Comparison of ENCODE assay signal across 9 cellular contexts in the genomic region with DNA sequence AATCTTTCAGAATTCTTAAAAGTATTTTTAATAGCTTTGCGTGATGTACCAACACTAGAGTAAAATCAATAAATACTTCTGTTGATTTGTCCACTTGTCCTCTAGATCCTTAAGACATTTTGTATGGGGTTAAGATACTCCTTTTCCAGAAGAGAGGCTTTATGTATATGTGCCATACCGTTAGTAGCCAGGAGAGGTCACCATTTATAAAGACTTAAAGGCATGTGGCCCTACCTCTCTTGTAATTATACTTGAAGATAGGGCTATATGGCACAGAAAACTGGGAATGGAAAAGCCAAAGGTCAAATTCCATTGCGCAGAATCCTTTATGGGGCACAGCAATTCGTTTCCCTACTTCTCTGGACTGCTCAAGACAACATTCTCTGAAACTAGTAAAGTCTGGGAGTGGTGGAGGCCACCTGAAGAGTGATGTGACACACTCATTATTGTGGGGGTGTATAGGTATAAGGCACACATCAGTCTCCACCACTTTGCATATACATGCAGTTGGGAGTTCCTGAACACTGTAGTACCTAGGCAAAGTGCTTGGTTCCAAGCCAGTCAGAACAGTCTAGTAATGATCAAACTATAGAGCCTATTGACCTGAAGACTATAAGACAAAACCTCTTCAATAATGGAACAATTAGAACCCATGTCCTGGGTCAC.
DNase-seq lines count a peak whose midpoint lies in the region; ATAC-seq and TF ChIP-seq lines count a peak whose summit lies in the region.
"Had no signal": no experiment of that assay in that cellular context is flagged by ENCODE, and none has a peak within 500 bp of the region (broad histone marks: within the 10 kb centered on the region; RNA-seq: fewer than 3 reads in every experiment).

No MANE protein-coding gene starts in this region.

- H3K27ac ChIP-seq in PC-3 (ENCODE audit: low read length) (no peak overlapping the region), mesendoderm (ENCODE audit: low read depth, low read length) (no peak overlapping the region)
- H3K27ac ChIP-seq: epithelial cell of prostate had no signal

- H3K27me3 ChIP-seq in PC-3 (ENCODE audit: low read length): no peaks in the 10 kb centered on the region
- no peaks in the 10 kb centered on the region for H3K27me3 ChIP-seq in mesendoderm (ENCODE audit: insufficient read depth, low read length, poor library complexity)

- no peaks in the 10 kb centered on the region for H4K20me1 ChIP-seq in PC-3 (ENCODE audit: low read length)

- peak overlapping the region; percentile 46 for H3K18ac ChIP-seq in mesendoderm (ENCODE audit: low read length)

- H3K9ac ChIP-seq in PC-3 (ENCODE audit: low read length) (no peak overlapping the region), mesendoderm (ENCODE audit: low read length) (peak overlapping the region; percentile 18)

- H3K36me3 ChIP-seq in PC-3 (ENCODE audit: low read depth, low read length): no peaks in the 10 kb centered on the region
- no peaks in the 10 kb centered on the region for H3K36me3 ChIP-seq in mesendoderm (ENCODE audit: control insufficient read depth, insufficient read depth, low read length)

- no peaks in the 10 kb centered on the region for H3K9me2 ChIP-seq in PC-3 (replicated peaks; ENCODE audit: low read length)

- ATAC-seq in GM21515 (IDR thresholded peaks at IDR 0.05; ENCODE audit: unreplicated experiment): peak; percentile 53
- ATAC-seq in PC-3: peak; percentile 96

- peak overlapping the region; percentile 18 for H2BK120ac ChIP-seq in mesendoderm (ENCODE audit: low read depth, low read length)

- H3F3A ChIP-seq in PC-3 (ENCODE audit: low read length, unreplicated experiment): no peaks in the 10 kb centered on the region

- DNase-seq in NCI-H146 (lab: John Stamatoyannopoulos, UW) (peak; percentile 9), NCI-H146 treated with DMSO at 0.1 percent for 48 hours (lab: John Stamatoyannopoulos, UW; ENCODE audit: unreplicated experiment) (no peak), HS-27A (ENCODE audit: low read depth) (peak; percentile 20), PC-3 (peak; percentile 92), dermis microvascular lymphatic vessel endothelial cell (ENCODE audit: low read depth in 2 of 2) (peak; percentile 3 to 59), mesendoderm (peak; percentile 87)
- DNase-seq in activated effector memory CD4-positive, alpha-beta T cell treated with anti-CD3 and anti-CD28 coated beads, Interleukin-2, amount 50 U/mL, for 16 hours: no peak

- no peak overlapping the region for H3K23ac ChIP-seq in mesendoderm (ENCODE audit: low read length)

- H3K4me1 ChIP-seq in PC-3 (ENCODE audit: insufficient read depth, low read length) (no peaks in the 10 kb centered on the region), mesendoderm (ENCODE audit: control insufficient read depth, low read depth, low read length) (peaks cover 7% of the 10 kb centered on the region)

- intact Hi-C loops in PC-3 (cut with micrococcal nuclease): loop anchor here (1.0 to 10.0 kb wide), 8 partner anchors 41 to 1893 kb away; no protein-coding TSS in a partner anchor

- H3K4me2 ChIP-seq in PC-3 (ENCODE audit: low read length): no peak overlapping the region
- H3K4me2 ChIP-seq in mesendoderm (ENCODE audit: low read length): no peak overlapping the region

- H2BK5ac ChIP-seq in mesendoderm (ENCODE audit: low read length): peak overlapping the region; percentile 99

- CTCF ChIA-PET in PC-3 (lab: Charles Lee): no interaction called here

- no TSS peak for BruUV-seq in PC-3 (replicated peaks; lab: Mats Ljungman, UMichigan)

- WGBS in mesendoderm (ENCODE audit: extremely low coverage, insufficient coverage, low lambda C conversion rate): no CpG with 5 or more reads among the region's 4 CpGs

- H3K4me3 ChIP-seq in PC-3 (ENCODE audit: low read length) (no peak overlapping the region), mesendoderm (ENCODE audit: low read length) (no peak overlapping the region)

- H3K79me2 ChIP-seq in PC-3 (ENCODE audit: low read length) (no peaks in the 10 kb centered on the region), mesendoderm (ENCODE audit: control insufficient read depth, insufficient read depth, low read length) (no peaks in the 10 kb centered on the region)

- no peaks in the 10 kb centered on the region for H3K79me1 ChIP-seq in mesendoderm (ENCODE audit: low read length)

- H4K8ac ChIP-seq in mesendoderm (ENCODE audit: low read depth, low read length): no peak overlapping the region

- peak overlapping the region; percentile 82 for H3K56ac ChIP-seq in mesendoderm (ENCODE audit: low read length)

- H3K4ac ChIP-seq in mesendoderm (ENCODE audit: low read depth, low read length): peak overlapping the region; percentile 96

- TF ChIP-seq CTCF in PC-3 (conservative IDR thresholded peaks at IDR 0.05; ENCODE audit: low read depth, low read length): peak; percentile 94

- H3K9me3 ChIP-seq in PC-3 (ENCODE audit: low read length): peaks cover 4% of the 10 kb centered on the region; the same call in 1 of the 2 replicates

- peak overlapping the region; percentile 98 for H2AK5ac ChIP-seq in mesendoderm (ENCODE audit: low read length)

- H2BK15ac ChIP-seq in mesendoderm (replicated peaks; ENCODE audit: low read depth): no peak overlapping the region

- POLR2A ChIA-PET in PC-3 (lab: Charles Lee; ENCODE audit: unreplicated experiment): no interaction called here

- H2AFZ ChIP-seq in PC-3 (ENCODE audit: low read length): no peak overlapping the region

- no peak overlapping the region for H4K5ac ChIP-seq in mesendoderm (ENCODE audit: low read length)

Comparison
In these comparisons a context has a peak if more than half of its experiments do, and no peak if none do; other contexts are left out.
1. DNase-seq: peak in NCI-H146 (single experiment), HS-27A (single experiment), PC-3 (single experiment), dermis microvascular lymphatic vessel endothelial cell (2 of 2) and mesendoderm (single experiment); none in NCI-H146 treated with DMSO at 0.1 percent for 48 hours (single experiment) and activated effector memory CD4-positive, alpha-beta T cell treated with anti-CD3 and anti-CD28 coated beads, Interleukin-2, amount 50 U/mL, for 16 hours (single experiment).